Comparison of ENCODE assay signal across 28 cellular contexts in the genomic region with DNA sequence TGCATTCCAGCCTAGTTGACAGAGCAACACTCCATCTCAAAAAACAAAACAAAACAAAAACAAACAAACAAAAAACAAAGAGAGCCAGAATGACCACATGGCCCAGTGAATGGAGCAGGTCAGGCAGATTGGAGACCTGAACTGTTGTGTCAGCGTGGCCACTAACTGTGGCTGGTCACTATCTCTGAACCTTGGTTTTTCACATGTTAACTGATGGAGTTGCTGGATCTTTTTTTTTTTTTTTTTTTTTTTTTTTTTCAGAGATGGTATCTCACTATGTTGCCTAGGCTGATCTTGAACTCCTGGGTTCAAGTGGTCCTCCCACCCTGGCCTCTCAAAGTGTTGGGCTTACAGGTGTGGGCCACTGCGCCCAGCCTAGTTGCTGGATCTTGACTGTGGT. TPM values are rescaled to one million over a fixed set of nuclear protein-coding genes. Genes with fewer than 3 reads are reported as not detected.
DNase-seq lines count a peak whose midpoint lies in the region; ATAC-seq, FAIRE-seq and TF ChIP-seq lines count a peak whose summit lies in the region.
"Had no signal": no experiment of that assay in that cellular context is flagged by ENCODE, and none has a peak within 500 bp of the region (broad histone marks: within the 10 kb centered on the region; RNA-seq: fewer than 3 reads in every experiment).

No MANE protein-coding gene starts in this region.

- H2BK5ac ChIP-seq in H1 (ENCODE audit: low read depth, low read length): no peak overlapping the region; the same call in 1 of the 2 replicates
- no peak overlapping the region for H2BK5ac ChIP-seq in neuronal stem cell (ENCODE audit: low read length)

- H3K79me1 ChIP-seq in H1 (ENCODE audit: low read depth, low read length): no peaks in the 10 kb centered on the region
- H3K79me1 ChIP-seq in neuronal stem cell (ENCODE audit: low read depth, low read length): no peaks in the 10 kb centered on the region

- H3K9ac ChIP-seq in H1 (replicated peaks in 1 of 4; ENCODE audit: extremely low read depth in 1 of 4, low read depth in 3 of 4, low read length in 3 of 4) (no peak overlapping the region), neuronal stem cell (ENCODE audit: low read depth, low read length, poor library complexity) (no peak overlapping the region)
- H3K9ac ChIP-seq: BLaER1 had no signal

- no peak for TF ChIP-seq RAD21 in H1 (IDR thresholded peaks at IDR 0.05 in 1 of 2, conservative IDR thresholded peaks at IDR 0.05 in 1 of 2; ENCODE audit: low read depth in 2 of 2, low read length in 2 of 2)

- no peak overlapping the region for H4K91ac ChIP-seq in H1 (replicated peaks; ENCODE audit: insufficient read length, low read length)
- H4K91ac ChIP-seq in neuronal stem cell (ENCODE audit: low read depth, low read length, poor library complexity): no peak overlapping the region

- H3K4me2 ChIP-seq in H1 (ENCODE audit: insufficient read depth in 1 of 2, low read depth in 2 of 2, low read length in 2 of 2): no peak overlapping the region
- no peak overlapping the region for H3K4me2 ChIP-seq in neuronal stem cell (ENCODE audit: insufficient read depth, low read length, poor library complexity, severe bottlenecking)
- H3K4me2 ChIP-seq: BLaER1 had no signal

- POLR2A ChIA-PET in HEK293T (lab: Yijun Ruan, JAX): no interaction called here
- POLR2A ChIA-PET in H1 (lab: Charles Lee; ENCODE audit: partially characterized antibody): interaction anchor here (1.0 to 1.7 kb wide), 3 partner anchors 7 to 13 kb away, joined by 3 to 4 read pairs (median 3); no protein-coding TSS in a partner anchor

- H2BK20ac ChIP-seq in H1 (ENCODE audit: low read length): no peak overlapping the region

- TF ChIP-seq EP300 in H1 (IDR thresholded peaks at IDR 0.05; ENCODE audit: borderline replicate concordance in 1 of 2, low read depth in 2 of 2, low read length in 2 of 2): no peak

- H3K4me3 ChIP-seq in WERI-Rb-1 (ENCODE audit: low read depth, low read length) (no peak overlapping the region), H1 (ENCODE audit: extremely low read depth in 1 of 4, insufficient read depth in 2 of 4, low read depth in 3 of 4, low read length in 4 of 4) (no peak overlapping the region), neuronal stem cell (ENCODE audit: low read length in 2 of 2) (no peak overlapping the region)
- H3K4me3 ChIP-seq: BLaER1, GM12878 had no signal

- H3K9me3 ChIP-seq in WERI-Rb-1 (ENCODE audit: severe bottlenecking) (no peaks in the 10 kb centered on the region), H1 (ENCODE audit: insufficient read depth in 2 of 2, low read depth in 1 of 2, low read length in 1 of 2) (no peaks in the 10 kb centered on the region), neuronal stem cell (replicated peaks in 1 of 2; ENCODE audit: control insufficient read depth in 2 of 2, insufficient read depth in 1 of 2, low read depth in 1 of 2, low read length in 2 of 2) (no peaks in the 10 kb centered on the region)
- H3K9me3 ChIP-seq: BE2C, BLaER1 had no signal

- no peak overlapping the region for H4K8ac ChIP-seq in H1 (ENCODE audit: extremely low read depth, insufficient read depth, low read length)
- no peak overlapping the region for H4K8ac ChIP-seq in neuronal stem cell (ENCODE audit: low read depth, low read length)

- H3K36me3 ChIP-seq in WERI-Rb-1 (peaks cover 34% of the 10 kb centered on the region), H1 (ENCODE audit: control insufficient read depth in 2 of 4, insufficient read depth in 4 of 4, low read length in 3 of 4) (peaks cover 0 to 29% (median 0%) of the 10 kb centered on the region in 4 experiments; a peak in 3 of 8 replicates), neuronal stem cell (replicated peaks in 1 of 2; ENCODE audit: control insufficient read depth in 2 of 2, insufficient read depth in 2 of 2, low read length in 2 of 2) (no peaks in the 10 kb centered on the region)
- H3K36me3 ChIP-seq: BE2C, BLaER1 had no signal

- no peak overlapping the region for H2AFZ ChIP-seq in H1 (ENCODE audit: low read length)
- H2AFZ ChIP-seq in neuronal stem cell (ENCODE audit: low read length): no peak overlapping the region

- CTCF ChIA-PET in HEK293T (lab: Yijun Ruan, JAX): interaction anchor here (0.6 kb wide), 1 partner anchor 835 kb away, joined by 4 read pairs; no protein-coding TSS in a partner anchor
- CTCF ChIA-PET in H1 (lab: Charles Lee; ENCODE audit: partially characterized antibody): interaction anchor here (0.6 to 3.8 kb wide), 4 partner anchors 11 to 33 kb away, joined by 3 to 13 read pairs (median 8); no protein-coding TSS in a partner anchor

- H4K20me1 ChIP-seq in H1 (replicated peaks in 1 of 2; ENCODE audit: control insufficient read depth in 1 of 2, insufficient read depth in 2 of 2, low read length in 2 of 2): no peaks in the 10 kb centered on the region
- H4K20me1 ChIP-seq: BLaER1 had no signal

- H3K27ac ChIP-seq in WERI-Rb-1: peak overlapping the region; percentile 95
- H3K27ac ChIP-seq in H1 (ENCODE audit: low read depth, low read length): no peak overlapping the region
- H3K27ac ChIP-seq in neuronal stem cell (replicated peaks; ENCODE audit: low read length): no peak overlapping the region
- H3K27ac ChIP-seq: BLaER1 had no signal

- peak overlapping the region; percentile 50; the same call in 1 of the 2 replicates for H2BK15ac ChIP-seq in H1 (ENCODE audit: low read length)
- no peak overlapping the region for H2BK15ac ChIP-seq in neuronal stem cell (ENCODE audit: low read length)

- no peaks in the 10 kb centered on the region for H3K27me3 ChIP-seq in WERI-Rb-1 (ENCODE audit: insufficient read depth, low read depth, severe bottlenecking)
- no peaks in the 10 kb centered on the region for H3K27me3 ChIP-seq in H1 (replicated peaks in 1 of 4; ENCODE audit: control insufficient read depth in 3 of 4, extremely low read depth in 1 of 4, insufficient read depth in 3 of 4, low read length in 3 of 4)
- peaks cover 0 to 3% (median 0%) of the 10 kb centered on the region in 3 experiments for H3K27me3 ChIP-seq in neuronal stem cell (ENCODE audit: control insufficient read depth in 3 of 3, insufficient read depth in 3 of 3, low read depth in 1 of 3, low read length in 3 of 3)
- H3K27me3 ChIP-seq: BE2C, BLaER1 had no signal

- H3K79me2 ChIP-seq in H1 (ENCODE audit: control insufficient read depth in 1 of 2, insufficient read depth in 2 of 2, low read length in 2 of 2): no peaks in the 10 kb centered on the region

- DNase-seq in HEK293T (ENCODE audit: extremely low spot score) (no peak), WERI-Rb-1 (no peak), H1 (ENCODE audit: low read depth in 1 of 2, low spot score in 2 of 2) (no peak), neuronal stem cell (ENCODE audit: low spot score) (no peak), NCI-H2029 (lab: John Stamatoyannopoulos, UW) (no peak), NCI-H748 treated with DMSO at 0.1 percent for 48 hours (lab: John Stamatoyannopoulos, UW) (no peak)
- DNase-seq: 8988T; ACHN; BE2C; C1 segment of cervical spinal cord; CD4-positive, alpha-beta memory T cell; CD4-positive, CD25-positive, alpha-beta regulatory T cell; CD8-positive, alpha-beta memory T cell; COR-L47; DMS153; DMS53; DMS79; DND-41; EL; GDM1 had no signal

- no peak overlapping the region for H3K14ac ChIP-seq in H1 (ENCODE audit: insufficient read length)
- H3K14ac ChIP-seq in neuronal stem cell (ENCODE audit: low read length): no peak overlapping the region

- H2BK12ac ChIP-seq in H1 (ENCODE audit: low read depth, low read length) (no peak overlapping the region), neuronal stem cell (ENCODE audit: low read length) (no peak overlapping the region)

- H3K4me1 ChIP-seq in H1 (replicated peaks in 1 of 4; ENCODE audit: control insufficient read depth in 3 of 4, insufficient read depth in 4 of 4, low read length in 3 of 4) (peaks cover 0 to 16% (median 1%) of the 10 kb centered on the region in 4 experiments; a peak in 5 of 7 replicates), neuronal stem cell (ENCODE audit: control insufficient read depth in 2 of 2, insufficient read depth in 1 of 2, low read depth in 1 of 2, low read length in 2 of 2) (peaks cover 4% of the 10 kb centered on the region in 2 donors)

- no peak for TF ChIP-seq POLR2A in H1 (IDR thresholded peaks at IDR 0.05; ENCODE audit: control extremely low read depth in 1 of 2, low read depth in 2 of 2, low read length in 2 of 2)

- H3K4ac ChIP-seq in H1 (replicated peaks; ENCODE audit: insufficient read length, low read depth, low read length) (no peak overlapping the region), neuronal stem cell (ENCODE audit: low read length) (no peak overlapping the region)

- H3K18ac ChIP-seq in H1 (ENCODE audit: extremely low read depth, low read length) (no peak overlapping the region), neuronal stem cell (ENCODE audit: low read length) (peak overlapping the region; percentile 59)

- H2AK5ac ChIP-seq in H1 (ENCODE audit: low read depth, low read length): no peak overlapping the region; the same call in 1 of the 2 replicates
- H2AK5ac ChIP-seq in neuronal stem cell (ENCODE audit: low read depth, low read length): peak overlapping the region; percentile 48

- H4K5ac ChIP-seq in H1 (ENCODE audit: insufficient read length, low read depth, low read length): no peak overlapping the region

- no peak overlapping the region for H2BK120ac ChIP-seq in H1 (replicated peaks; ENCODE audit: low read depth, low read length)
- no peak overlapping the region for H2BK120ac ChIP-seq in neuronal stem cell (ENCODE audit: low read depth, low read length)

- no peak for ATAC-seq in GM19463 (IDR thresholded peaks at IDR 0.05; ENCODE audit: unreplicated experiment)
- ATAC-seq in HG02623 (IDR thresholded peaks at IDR 0.05; ENCODE audit: unreplicated experiment): no peak
- ATAC-seq: GM12878 had no signal

- FAIRE-seq in H1 (lab: Jason Lieb, UNC): no peak
- FAIRE-seq: A204.1, GM12878, GM12892, GM18507 had no signal

- H3K23me2 ChIP-seq in H1 (ENCODE audit: low read depth, low read length): no peaks in the 10 kb centered on the region

- 92% methylated on average over 2 of the region's 2 CpGs; no CpG with 5 or more reads in 1 of the 2 experiments for WGBS in H1 (ENCODE audit: extremely low coverage in 1 of 2, insufficient coverage in 1 of 2, insufficient read length in 1 of 2, insufficient replicate concordance in 2 of 2, low coverage in 1 of 2, low lambda C conversion rate in 2 of 2, missing lambda C conversion rate in 1 of 2), 2 experiments
- no CpG with 5 or more reads among the region's 2 CpGs for WGBS in neuronal stem cell (ENCODE audit: extremely low coverage in 2 of 2, insufficient read length in 2 of 2, insufficient replicate concordance in 1 of 2), 2 donors

- no peak overlapping the region for H3K56ac ChIP-seq in H1 (replicated peaks; ENCODE audit: insufficient read length, low read depth, low read length)

- no peak for TF ChIP-seq CTCF in WERI-Rb-1 (IDR thresholded peaks at IDR 0.05; ENCODE audit: low read depth, low read length)
- no peak for TF ChIP-seq CTCF in H1 (IDR thresholded peaks at IDR 0.05; ENCODE audit: control extremely low read depth in 1 of 3, insufficient read depth in 1 of 3, low read depth in 1 of 3, low read length in 3 of 3)

- H3K23ac ChIP-seq in H1 (ENCODE audit: insufficient read length): no peak overlapping the region
- H3K23ac ChIP-seq in neuronal stem cell (ENCODE audit: low read depth, low read length, poor library complexity): no peak overlapping the region

RNA-seq across cellular contexts. Expression of a gene that starts 31.8 kb away (rescaled TPM):
- 11.8 and 12.2 TPM in 2 replicates for total RNA-seq in H1 (2021; fragmentation: NEBNext Ultra II Directional; extraction: Animal tissue kit (Norgen Biotek cat#: 25700))
- polyA plus RNA-seq in H1 (2011; rRNA removed): 9.6 and 15.9 TPM in 2 replicates
- 12.9 TPM for polyA plus RNA-seq in H1 (2011; cell fraction: cytosol; rRNA removed)
- polyA plus RNA-seq in H1 (2011; cell fraction: nucleus; rRNA removed): 19.8 TPM
- 10.2 to 14.8 TPM (median 13.4 TPM) in 4 replicates for polyA plus RNA-seq in H1 (2012, experiment 1 of 2)
- polyA plus RNA-seq in H1 (2012, experiment 2 of 2): 8.6 TPM
- 2.7 TPM for polyA plus RNA-seq in H1 (2013, experiment 1 of 2)
- 2.7 TPM for polyA plus RNA-seq in H1 (2013, experiment 2 of 2)
- polyA minus RNA-seq in H1 (2011; rRNA and poly(A)+ RNA removed): 15.4 and 19.0 TPM in 2 replicates
- 8.8 TPM for polyA minus RNA-seq in H1 (2011; cell fraction: cytosol; rRNA and poly(A)+ RNA removed)
- polyA minus RNA-seq in H1 (2011; cell fraction: nucleus; rRNA and poly(A)+ RNA removed): 12.4 TPM
- polyA plus RNA-seq in neuronal stem cell (2013, experiment 1 of 2): 0.82 TPM
- 0.83 TPM for polyA plus RNA-seq in neuronal stem cell (2013, experiment 2 of 2)
- total RNA-seq: CD4-positive, alpha-beta memory T cell; CD4-positive, CD25-positive, alpha-beta regulatory T cell had no signal
- polyA plus RNA-seq: CD14-positive monocyte; CD4-positive, alpha-beta memory T cell; CD4-positive, CD25-positive, alpha-beta regulatory T cell; CD8-positive, alpha-beta memory T cell had no signal

RNA-seq across cellular contexts. Expression of a gene that starts 44.5 kb away (rescaled TPM):
- total RNA-seq in H1 (2021; fragmentation: NEBNext Ultra II Directional; extraction: Animal tissue kit (Norgen Biotek cat#: 25700)): 35.4 and 42.6 TPM in 2 replicates
- polyA plus RNA-seq in H1 (2011; rRNA removed): 12.0 and 15.8 TPM in 2 replicates
- 28.3 TPM for polyA plus RNA-seq in H1 (2011; cell fraction: cytosol; rRNA removed)
- 17.9 TPM for polyA plus RNA-seq in H1 (2011; cell fraction: nucleus; rRNA removed)
- polyA plus RNA-seq in H1 (2012, experiment 1 of 2): 27.6 to 38.1 TPM (median 37.1 TPM) in 4 replicates
- polyA plus RNA-seq in H1 (2012, experiment 2 of 2): 5.0 TPM
- polyA plus RNA-seq in H1 (2013, experiment 1 of 2): 29.9 TPM
- polyA plus RNA-seq in H1 (2013, experiment 2 of 2): 28.1 TPM
- polyA minus RNA-seq in H1 (2011; rRNA and poly(A)+ RNA removed): 19.6 and 23.2 TPM in 2 replicates
- polyA minus RNA-seq in H1 (2011; cell fraction: cytosol; rRNA and poly(A)+ RNA removed): 16.4 TPM
- 21.9 TPM for polyA minus RNA-seq in H1 (2011; cell fraction: nucleus; rRNA and poly(A)+ RNA removed)
- polyA plus RNA-seq in neuronal stem cell (2013, experiment 1 of 2): 47.7 TPM
- 47.1 TPM for polyA plus RNA-seq in neuronal stem cell (2013, experiment 2 of 2)

RNA-seq across cellular contexts. Expression of a gene that starts 52.5 kb away (rescaled TPM):
- 254 and 268 TPM in 2 replicates for total RNA-seq in H1 (2021; fragmentation: NEBNext Ultra II Directional; extraction: Animal tissue kit (Norgen Biotek cat#: 25700))
- 214 and 286 TPM in 2 replicates for polyA plus RNA-seq in H1 (2011; rRNA removed)
- polyA plus RNA-seq in H1 (2011; cell fraction: cytosol; rRNA removed): 246 TPM
- polyA plus RNA-seq in H1 (2011; cell fraction: nucleus; rRNA removed): 286 TPM
- 183 to 222 TPM (median 202 TPM) in 4 replicates for polyA plus RNA-seq in H1 (2012, experiment 1 of 2)
- 68.0 TPM for polyA plus RNA-seq in H1 (2012, experiment 2 of 2)
- 185 TPM for polyA plus RNA-seq in H1 (2013, experiment 1 of 2)
- polyA plus RNA-seq in H1 (2013, experiment 2 of 2): 175 TPM
- polyA minus RNA-seq in H1 (2011; rRNA and poly(A)+ RNA removed): 453 and 460 TPM in 2 replicates
- polyA minus RNA-seq in H1 (2011; cell fraction: cytosol; rRNA and poly(A)+ RNA removed): 181 TPM
- 307 TPM for polyA minus RNA-seq in H1 (2011; cell fraction: nucleus; rRNA and poly(A)+ RNA removed)
- polyA plus RNA-seq in neuronal stem cell (2013, experiment 1 of 2): 181 TPM
- 177 TPM for polyA plus RNA-seq in neuronal stem cell (2013, experiment 2 of 2)
